17 cellular contexts compared by ENCODE assay signal in genomic region chr10:69377936-69378335, GRCh38. TPM values are rescaled to one million over a fixed set of nuclear protein-coding genes. Genes with fewer than 3 reads are reported as not detected.
A peak's percentile ranks its signal among the peaks of the same experiment; 100 is the strongest.
DNase-seq lines count a peak whose midpoint lies in the region; ATAC-seq, FAIRE-seq and TF ChIP-seq lines count a peak whose summit lies in the region.
"Had no signal": no experiment of that assay in that cellular context is flagged by ENCODE, and none has a peak within 500 bp of the region (broad histone marks: within the 10 kb centered on the region; RNA-seq: fewer than 3 reads in every experiment).

No MANE protein-coding gene starts in this region.

- WGBS in mesendoderm (ENCODE audit: extremely low coverage, insufficient coverage, low lambda C conversion rate): no CpG with 5 or more reads among the region's 3 CpGs
- 41 to 66% (median 52%) methylated on average over 3 of the region's 3 CpGs for WGBS in stomach, 5 donors

- H3K9me3 Mint-ChIP-seq in activated CD8-positive, alpha-beta T cell treated with anti-CD3 and anti-CD28 coated beads, Interleukin-2, amount 10 ng/mL, durations not matched to agents 7 days and 5 days (ENCODE audit: insufficient read depth): no peaks in the 10 kb centered on the region
- no peaks in the 10 kb centered on the region for H3K9me3 Mint-ChIP-seq in activated CD8-positive, alpha-beta T cell treated with anti-CD3 and anti-CD28 coated beads for 36 hours
- H3K9me3 Mint-ChIP-seq: T-helper 1 cell treated with Interleukin-12 subunit alpha and Interleukin-12 subunit beta and Interleukin-4 antibody, amounts not matched to agents 30 μg/mL and 1 μg/mL, for 36 hours; type B pancreatic cell had no signal

- H2AK5ac ChIP-seq in mesendoderm (ENCODE audit: low read length): no peak overlapping the region

- H3K4me2 ChIP-seq in endothelial cell of umbilical vein (ENCODE audit: insufficient read depth, low read length) (peak overlapping the region; percentile 61), mesendoderm (ENCODE audit: low read length) (no peak overlapping the region)
- H3K4me2 ChIP-seq: A549, smooth muscle cell had no signal

- no peak overlapping the region for H3K18ac ChIP-seq in mesendoderm (ENCODE audit: low read length)

- no peak overlapping the region for H3K23ac ChIP-seq in mesendoderm (ENCODE audit: low read length)

- FAIRE-seq in endothelial cell of umbilical vein (lab: Jason Lieb, UNC): peak; percentile 97
- FAIRE-seq: A549 had no signal

- peak overlapping the region; percentile 72 for H3K9ac ChIP-seq in endothelial cell of umbilical vein (replicated peaks; ENCODE audit: extremely low read depth, insufficient read depth, low read length)
- H3K9ac ChIP-seq in mesendoderm (ENCODE audit: low read length): no peak overlapping the region

- no peak for ATAC-seq in activated CD8-positive, alpha-beta T cell treated with anti-CD3 and anti-CD28 coated beads, Interleukin-2, amount 10 ng/mL, durations not matched to agents 7 days and 5 days
- ATAC-seq in activated CD8-positive, alpha-beta T cell treated with anti-CD3 and anti-CD28 coated beads for 36 hours: no peak
- no peak for ATAC-seq in GM19452 (IDR thresholded peaks at IDR 0.05; ENCODE audit: unreplicated experiment)
- ATAC-seq: A549, Panc1 had no signal

- no peak for DNase-seq in activated CD8-positive, alpha-beta T cell treated with anti-CD3 and anti-CD28 coated beads, Interleukin-2, amount 10 ng/mL, durations not matched to agents 7 days and 5 days
- no peak for DNase-seq in activated CD8-positive, alpha-beta T cell treated with anti-CD3 and anti-CD28 coated beads for 36 hours
- DNase-seq in endothelial cell of umbilical vein (ENCODE audit: low read depth, low spot score) (peak; percentile 96), mesendoderm (peak; percentile 55), stomach (no peak), anterior cingulate cortex (lab: John Stamatoyannopoulos, UW) (no peak), DMS 273 treated with DMSO at 0.1 percent for 48 hours (lab: John Stamatoyannopoulos, UW) (no peak)
- DNase-seq: amniotic stem cell; effector CD8-positive, alpha-beta T cell; NCI-H1105; NCI-H446 treated with DMSO at 0.1 percent for 48 hours had no signal

- intact Hi-C loops in activated CD8-positive, alpha-beta T cell treated with anti-CD3 and anti-CD28 coated beads for 36 hours (cut with micrococcal nuclease): no loop called here
- intact Hi-C loops in endothelial cell of umbilical vein (cut with micrococcal nuclease) (loop anchor here (1.0 to 2.0 kb wide), 6 partner anchors 15 to 141 kb away; no protein-coding TSS in a partner anchor), stomach (cut with DNase I; ENCODE audit: low total_unique reads) (no loop called here)

- H3K9me1 ChIP-seq in endothelial cell of umbilical vein (replicated peaks; ENCODE audit: control insufficient read depth, extremely low read depth, insufficient read depth, low read length): no peaks in the 10 kb centered on the region

- H3K4me1 Mint-ChIP-seq in activated CD8-positive, alpha-beta T cell treated with anti-CD3 and anti-CD28 coated beads, Interleukin-2, amount 10 ng/mL, durations not matched to agents 7 days and 5 days (ENCODE audit: low read depth): peaks cover 7% of the 10 kb centered on the region
- peaks cover 20% of the 10 kb centered on the region for H3K4me1 Mint-ChIP-seq in activated CD8-positive, alpha-beta T cell treated with anti-CD3 and anti-CD28 coated beads for 36 hours (ENCODE audit: low read depth)

- H3K4me3 ChIP-seq in endothelial cell of umbilical vein (replicated peaks in 1 of 3; ENCODE audit: insufficient read depth in 1 of 3, low read depth in 1 of 3, low read length in 3 of 3): no peak overlapping the region
- no peak overlapping the region for H3K4me3 ChIP-seq in mesendoderm (ENCODE audit: low read length)
- H3K4me3 ChIP-seq in stomach: no peak overlapping the region
- H3K4me3 ChIP-seq: A549, smooth muscle cell had no signal

- H2AFZ ChIP-seq in endothelial cell of umbilical vein (ENCODE audit: low read depth, low read length): no peak overlapping the region

- POLR2A ChIA-PET in activated CD8-positive, alpha-beta T cell treated with anti-CD3 and anti-CD28 coated beads, Interleukin-2, amount 10 ng/mL, durations not matched to agents 7 days and 5 days (lab: Charles Lee): no interaction called here
- POLR2A ChIA-PET in activated CD8-positive, alpha-beta T cell treated with anti-CD3 and anti-CD28 coated beads for 36 hours (lab: Charles Lee): no interaction called here
- POLR2A ChIA-PET in endothelial cell of umbilical vein (lab: Charles Lee): interaction anchor here (0.8 kb wide), 1 partner anchor 58 kb away, joined by 3 read pairs; no protein-coding TSS in a partner anchor

- no peaks in the 10 kb centered on the region for H4K20me1 ChIP-seq in endothelial cell of umbilical vein (replicated peaks; ENCODE audit: control insufficient read depth, extremely low read depth, insufficient read depth, low read length)

- H3K36me3 Mint-ChIP-seq in activated CD8-positive, alpha-beta T cell treated with anti-CD3 and anti-CD28 coated beads, Interleukin-2, amount 10 ng/mL, durations not matched to agents 7 days and 5 days (ENCODE audit: low read depth): peaks cover 60% of the 10 kb centered on the region
- peaks cover 58% of the 10 kb centered on the region for H3K36me3 Mint-ChIP-seq in activated CD8-positive, alpha-beta T cell treated with anti-CD3 and anti-CD28 coated beads for 36 hours (ENCODE audit: low read depth)
- H3K36me3 Mint-ChIP-seq: type B pancreatic cell had no signal

- dilution Hi-C loops in endothelial cell of umbilical vein (cut with MboI; ENCODE audit: extremely low pct_ligation_motif_present, low sequenced_read_pairs): loop anchor here (25.0 kb wide), 1 partner anchor 141 kb away; no protein-coding TSS in a partner anchor

- H3K4me1 ChIP-seq in endothelial cell of umbilical vein (ENCODE audit: control insufficient read depth, extremely low read depth, insufficient read depth, low read length) (peaks cover 21% of the 10 kb centered on the region), mesendoderm (ENCODE audit: control insufficient read depth, low read depth, low read length) (peaks cover 4% of the 10 kb centered on the region), stomach (peaks cover 0 to 47% (median 33%) of the 10 kb centered on the region in 4 donors)

- BruUV-seq in endothelial cell of umbilical vein (replicated peaks; lab: Mats Ljungman, UMichigan): no TSS peak

- peak overlapping the region; percentile 88 for H3K27ac ChIP-seq in endothelial cell of umbilical vein (ENCODE audit: insufficient read depth, low read depth, low read length)
- peak overlapping the region; percentile 33 for H3K27ac ChIP-seq in mesendoderm (ENCODE audit: low read depth, low read length)
- peak overlapping the region in 3 of 5 donors; percentile 36 to 57 (median 36) for H3K27ac ChIP-seq in stomach
- H3K27ac ChIP-seq: A549 had no signal

- no peak overlapping the region for H3K4me3 Mint-ChIP-seq in activated CD8-positive, alpha-beta T cell treated with anti-CD3 and anti-CD28 coated beads, Interleukin-2, amount 10 ng/mL, durations not matched to agents 7 days and 5 days
- H3K4me3 Mint-ChIP-seq in activated CD8-positive, alpha-beta T cell treated with anti-CD3 and anti-CD28 coated beads for 36 hours: no peak overlapping the region
- H3K4me3 Mint-ChIP-seq: T-helper 1 cell treated with Interleukin-12 subunit alpha and Interleukin-12 subunit beta and Interleukin-4 antibody, amounts not matched to agents 30 μg/mL and 1 μg/mL, for 36 hours; type B pancreatic cell had no signal

- H3K4ac ChIP-seq in mesendoderm (ENCODE audit: low read depth, low read length): no peak overlapping the region

- peaks cover 29% of the 10 kb centered on the region for H3K79me1 ChIP-seq in mesendoderm (ENCODE audit: low read length)

- H3K79me2 ChIP-seq in endothelial cell of umbilical vein (ENCODE audit: control insufficient read depth, insufficient read depth, low read length): no peaks in the 10 kb centered on the region
- H3K79me2 ChIP-seq in mesendoderm (ENCODE audit: control insufficient read depth, insufficient read depth, low read length): peaks cover 2% of the 10 kb centered on the region

- H3K36me3 ChIP-seq in endothelial cell of umbilical vein (ENCODE audit: control insufficient read depth in 2 of 2, extremely low read depth in 1 of 2, insufficient read depth in 2 of 2, low read length in 2 of 2): peaks cover 8 to 16% of the 10 kb centered on the region in 2 experiments
- peaks cover 24% of the 10 kb centered on the region for H3K36me3 ChIP-seq in mesendoderm (ENCODE audit: control insufficient read depth, insufficient read depth, low read length)
- peaks cover 65 to 100% (median 91%) of the 10 kb centered on the region in 4 donors for H3K36me3 ChIP-seq in stomach

- no peaks in the 10 kb centered on the region for H3K27me3 ChIP-seq in endothelial cell of umbilical vein (ENCODE audit: control insufficient read depth in 2 of 2, insufficient read depth in 2 of 2, low read length in 2 of 2)
- H3K27me3 ChIP-seq in mesendoderm (ENCODE audit: insufficient read depth, low read length, poor library complexity): no peaks in the 10 kb centered on the region
- no peaks in the 10 kb centered on the region for H3K27me3 ChIP-seq in stomach

- no peaks in the 10 kb centered on the region for H3K9me3 ChIP-seq in endothelial cell of umbilical vein (replicated peaks; ENCODE audit: control insufficient read depth, insufficient read depth, low read length)
- no peaks in the 10 kb centered on the region for H3K9me3 ChIP-seq in stomach
- H3K9me3 ChIP-seq: A549 had no signal

- H2BK15ac ChIP-seq in mesendoderm (replicated peaks; ENCODE audit: low read depth): no peak overlapping the region

- TF ChIP-seq EP300 in stomach (IDR thresholded peaks at IDR 0.05): no peak

- CTCF ChIA-PET in activated CD8-positive, alpha-beta T cell treated with anti-CD3 and anti-CD28 coated beads, Interleukin-2, amount 10 ng/mL, durations not matched to agents 7 days and 5 days (lab: Charles Lee): no interaction called here
- CTCF ChIA-PET in activated CD8-positive, alpha-beta T cell treated with anti-CD3 and anti-CD28 coated beads for 36 hours (lab: Charles Lee): no interaction called here
- CTCF ChIA-PET in endothelial cell of umbilical vein (lab: Charles Lee): interaction anchor here (0.6 to 1.7 kb wide), 16 partner anchors 12 to 152 kb away, joined by 3 to 7 read pairs (median 3); partner anchors contain the start of gene HK1

- H3K56ac ChIP-seq in mesendoderm (ENCODE audit: low read length): no peak overlapping the region

- H4K5ac ChIP-seq in mesendoderm (ENCODE audit: low read length): no peak overlapping the region

- no peaks in the 10 kb centered on the region for H3K27me3 Mint-ChIP-seq in activated CD8-positive, alpha-beta T cell treated with anti-CD3 and anti-CD28 coated beads, Interleukin-2, amount 10 ng/mL, durations not matched to agents 7 days and 5 days (ENCODE audit: low read depth)
- H3K27me3 Mint-ChIP-seq in activated CD8-positive, alpha-beta T cell treated with anti-CD3 and anti-CD28 coated beads for 36 hours: no peaks in the 10 kb centered on the region
- H3K27me3 Mint-ChIP-seq: type B pancreatic cell had no signal

- H3K27ac Mint-ChIP-seq in activated CD8-positive, alpha-beta T cell treated with anti-CD3 and anti-CD28 coated beads, Interleukin-2, amount 10 ng/mL, durations not matched to agents 7 days and 5 days: peak overlapping the region; percentile 27
- H3K27ac Mint-ChIP-seq in activated CD8-positive, alpha-beta T cell treated with anti-CD3 and anti-CD28 coated beads for 36 hours: no peak overlapping the region
- H3K27ac Mint-ChIP-seq: T-helper 1 cell treated with Interleukin-12 subunit alpha and Interleukin-12 subunit beta and Interleukin-4 antibody, amounts not matched to agents 30 μg/mL and 1 μg/mL, for 36 hours; type B pancreatic cell had no signal

- no peak for TF ChIP-seq POLR2A in endothelial cell of umbilical vein (IDR thresholded peaks at IDR 0.05; ENCODE audit: low read depth, low read length)
- TF ChIP-seq POLR2A in stomach (IDR thresholded peaks at IDR 0.05): no peak

- H2BK120ac ChIP-seq in mesendoderm (ENCODE audit: low read depth, low read length): no peak overlapping the region

- no peak overlapping the region for H4K8ac ChIP-seq in mesendoderm (ENCODE audit: low read depth, low read length)

- H2BK5ac ChIP-seq in mesendoderm (ENCODE audit: low read length): no peak overlapping the region

- no peak for TF ChIP-seq CTCF in activated CD8-positive, alpha-beta T cell treated with anti-CD3 and anti-CD28 coated beads for 36 hours (IDR thresholded peaks at IDR 0.05)
- TF ChIP-seq CTCF in endothelial cell of umbilical vein (IDR thresholded peaks at IDR 0.05; ENCODE audit: extremely low read depth in 1 of 2, insufficient read depth in 1 of 2, low read depth in 1 of 2, low read length in 2 of 2): no peak
- no peak for TF ChIP-seq CTCF in stomach (IDR thresholded peaks at IDR 0.05)

RNA-seq across cellular contexts. Expression of gene TACR2, which starts 38.8 kb away (rescaled TPM):
- not detected for total RNA-seq in activated CD8-positive, alpha-beta T cell treated with anti-CD3 and anti-CD28 coated beads, Interleukin-2, amount 10 ng/mL, durations not matched to agents 7 days and 5 days
- total RNA-seq in activated CD8-positive, alpha-beta T cell treated with anti-CD3 and anti-CD28 coated beads for 36 hours: not detected
- total RNA-seq in endothelial cell of umbilical vein (not detected in 2 replicates), stomach (100 to 1,000 TPM in 1 of 5 donors, 10 to 100 TPM in 3, 1 to 10 TPM in 1; 5.7 to 133 (median 14.3) TPM)
- polyA plus RNA-seq in endothelial cell of umbilical vein (0.19 and 0.22 TPM in 2 replicates), stomach (10 to 100 TPM in 1 of 3 donors, under 1 TPM in 1, not detected in 1; 0.56 to 67.8 TPM)
- 0.14 and 0.20 TPM in 2 replicates for polyA plus RNA-seq in endothelial cell of umbilical vein (2011; cell fraction: cytosol; rRNA removed)
- polyA plus RNA-seq in endothelial cell of umbilical vein (2011; cell fraction: nucleus; rRNA removed): 0.11 TPM in 1 of 2 replicates, not detected in the other
- 0.11 and 0.24 TPM in 2 replicates for polyA plus RNA-seq in endothelial cell of umbilical vein (2012)
- polyA minus RNA-seq in endothelial cell of umbilical vein: 0.21 TPM in 1 of 2 replicates, not detected in the other
- polyA minus RNA-seq in endothelial cell of umbilical vein (2011; cell fraction: cytosol; rRNA and poly(A)+ RNA removed): not detected
- polyA minus RNA-seq in endothelial cell of umbilical vein (2011; cell fraction: nucleus; rRNA and poly(A)+ RNA removed): not detected in 2 replicates
- polyA plus RNA-seq in mesendoderm (2013, experiment 1 of 2): 0.01 TPM
- 0.03 TPM for polyA plus RNA-seq in mesendoderm (2013, experiment 2 of 2)
- total RNA-seq: smooth muscle cell had no signal

Comparison
In these comparisons a context has a peak if more than half of its experiments do, and no peak if none do; other contexts are left out.
1. DNase-seq: peak in endothelial cell of umbilical vein (single experiment) and mesendoderm (single experiment); none in activated CD8-positive, alpha-beta T cell treated with anti-CD3 and anti-CD28 coated beads, Interleukin-2, amount 10 ng/mL, durations not matched to agents 7 days and 5 days (single experiment), activated CD8-positive, alpha-beta T cell treated with anti-CD3 and anti-CD28 coated beads for 36 hours (single experiment), stomach (single experiment), anterior cingulate cortex (0 of 58) and DMS 273 treated with DMSO at 0.1 percent for 48 hours (single experiment).
2. H3K27ac ChIP-seq: peak in every context shown above with its lines; median percentile 88 in endothelial cell of umbilical vein; 36 in stomach; 33 in mesendoderm.